14 cellular contexts compared by ENCODE assay signal in genomic region chr14:99286761-99287160, GRCh38. TPM values are rescaled to one million over a fixed set of nuclear protein-coding genes. Genes with fewer than 3 reads are reported as not detected.
A peak's percentile ranks its signal among the peaks of the same experiment; 100 is the strongest.
DNase-seq lines count a peak whose midpoint lies in the region; ATAC-seq, FAIRE-seq and TF ChIP-seq lines count a peak whose summit lies in the region.
"Had no signal": no experiment of that assay in that cellular context is flagged by ENCODE, and none has a peak within 500 bp of the region (broad histone marks: within the 10 kb centered on the region; RNA-seq: fewer than 3 reads in every experiment).

No MANE protein-coding gene starts in this region.

- no peaks in the 10 kb centered on the region for H3K27me3 ChIP-seq in CD8-positive, alpha-beta memory T cell (ENCODE audit: insufficient read depth, low read length, poor library complexity, severe bottlenecking)
- no peaks in the 10 kb centered on the region for H3K27me3 ChIP-seq in MM.1S (replicated peaks; ENCODE audit: insufficient read depth, low read length)

- peak overlapping the region; percentile 58 for H2AFZ ChIP-seq in MM.1S (ENCODE audit: low read length)

- peak overlapping the region; percentile 77 to 96 (median 89) for H3K27ac Mint-ChIP-seq in CD8-positive, alpha-beta memory T cell
- H3K27ac Mint-ChIP-seq: nephron progenitor cell had no signal

- H3K36me3 ChIP-seq in CD8-positive, alpha-beta memory T cell (ENCODE audit: insufficient read depth, low read length) = no peaks in the 10 kb centered on the region
- no peaks in the 10 kb centered on the region for H3K36me3 ChIP-seq in MM.1S (replicated peaks; ENCODE audit: insufficient read depth, low read length)

- POLR2A ChIA-PET in CD8-positive, alpha-beta memory T cell (lab: Charles Lee) = interaction anchor here (1.0 to 1.4 kb wide), 3 partner anchors 8 to 18 kb away, joined by 3 to 6 read pairs (median 5); partner anchors contain the start of gene BCL11B

- peak overlapping the region; percentile 69; the same call in 1 of the 2 replicates for H3K4me2 ChIP-seq in MM.1S (ENCODE audit: low read depth, low read length)

- TF ChIP-seq POLR2A in H54 (IDR thresholded peaks at IDR 0.05; ENCODE audit: low read depth, low read length) = no peak

- CTCF ChIA-PET in CD8-positive, alpha-beta memory T cell (lab: Charles Lee) = interaction anchor here (1.0 to 2.8 kb wide), 3 partner anchors 11 to 129 kb away, joined by 3 to 23 read pairs (median 9); no protein-coding TSS in a partner anchor

- no peaks in the 10 kb centered on the region for H3K9me2 ChIP-seq in MM.1S (replicated peaks; ENCODE audit: insufficient read depth, low read length)

- H3K4me1 Mint-ChIP-seq in CD8-positive, alpha-beta memory T cell = peaks cover 30 to 39% (median 35%) of the 10 kb centered on the region in 3 donors
- H3K4me1 Mint-ChIP-seq: CD14-positive monocyte had no signal

- FAIRE-seq in H54 (lab: Jason Lieb, UNC) = no peak
- FAIRE-seq: endothelial cell of umbilical vein, HTR-8/SVneo had no signal

- no peak for TF ChIP-seq CTCF in MM.1S (IDR thresholded peaks at IDR 0.05; ENCODE audit: low read length)

- H3K4me3 ChIP-seq in CD8-positive, alpha-beta memory T cell (ENCODE audit: low read length) = peak overlapping the region; percentile 37
- H3K4me3 ChIP-seq in MM.1S (ENCODE audit: low read length) = peak overlapping the region; percentile 28; the same call in 1 of the 2 replicates

- no peaks in the 10 kb centered on the region for H3K79me2 ChIP-seq in MM.1S (ENCODE audit: low read length)

- H3K4me1 ChIP-seq in CD8-positive, alpha-beta memory T cell (ENCODE audit: insufficient read depth, low read length) = peaks cover 13% of the 10 kb centered on the region
- H3K4me1 ChIP-seq in MM.1S (ENCODE audit: low read length) = no peaks in the 10 kb centered on the region

- no peaks in the 10 kb centered on the region for H3K9me3 ChIP-seq in CD8-positive, alpha-beta memory T cell (ENCODE audit: low read length)
- H3K9me3 ChIP-seq in MM.1S (replicated peaks; ENCODE audit: insufficient read depth, low read length) = no peaks in the 10 kb centered on the region

- H4K20me1 ChIP-seq in MM.1S (ENCODE audit: insufficient read depth, low read length) = no peaks in the 10 kb centered on the region

- DNase-seq in CD8-positive, alpha-beta memory T cell = no peak
- peak; percentile 31 for DNase-seq in MM.1S
- no peak for DNase-seq in NCI-H446 treated with DMSO at 0.1 percent for 48 hours (lab: John Stamatoyannopoulos, UW)
- DNase-seq in H54 (ENCODE audit: insufficient read length, low spot score) = no peak
- DNase-seq in substantia nigra (lab: John Stamatoyannopoulos, UW) = no peak
- DNase-seq: activated CD4-positive, CD25-positive, alpha-beta regulatory T cell; NCI-H2029 treated with DMSO at 0.1 percent for 48 hours; nephron progenitor cell had no signal

- H3F3A ChIP-seq in MM.1S (ENCODE audit: insufficient read depth, low read length) = no peaks in the 10 kb centered on the region; the same call in 1 of the 2 replicates

- H3K36me3 Mint-ChIP-seq in CD8-positive, alpha-beta memory T cell = peaks cover 0 to 5% (median 4%) of the 10 kb centered on the region in 3 donors
- H3K36me3 Mint-ChIP-seq: CD14-positive monocyte had no signal

- H3K27ac ChIP-seq in CD8-positive, alpha-beta memory T cell (ENCODE audit: low read depth, low read length) = peak overlapping the region; percentile 43
- H3K27ac ChIP-seq in MM.1S (ENCODE audit: low read length) (peak overlapping the region; percentile 50; the same call in 1 of the 2 replicates), substantia nigra (ENCODE audit: low read depth, low read length, poor library complexity, severe bottlenecking) (no peak overlapping the region)

- H3K9ac ChIP-seq in MM.1S (ENCODE audit: low read length) = peak overlapping the region; percentile 33; the same call in 1 of the 2 replicates

- H3K4me3 Mint-ChIP-seq in CD8-positive, alpha-beta memory T cell = peak overlapping the region; percentile 75 to 96 (median 85)
- H3K4me3 Mint-ChIP-seq: CD14-positive monocyte, nephron progenitor cell had no signal

- no peaks in the 10 kb centered on the region for H3K9me3 Mint-ChIP-seq in CD8-positive, alpha-beta memory T cell
- H3K9me3 Mint-ChIP-seq: nephron progenitor cell had no signal

- peaks cover 2 to 3% of the 10 kb centered on the region in 2 donors for H3K27me3 Mint-ChIP-seq in CD8-positive, alpha-beta memory T cell

- ATAC-seq in GM19025 (IDR thresholded peaks at IDR 0.05; ENCODE audit: low read depth, unreplicated experiment) (peak; percentile 45), HG02852 (IDR thresholded peaks at IDR 0.05; ENCODE audit: unreplicated experiment) (peak; percentile 56), HG03571 (IDR thresholded peaks at IDR 0.05; ENCODE audit: unreplicated experiment) (no peak)

RNA-seq across cellular contexts. Expression of gene BCL11B, which starts 14.8 kb away (rescaled TPM):
- 10 to 100 TPM; 42.0 to 42.5 TPM for total RNA-seq in CD8-positive, alpha-beta memory T cell
- 9.7 TPM for polyA plus RNA-seq in CD8-positive, alpha-beta memory T cell
- polyA plus RNA-seq: CD14-positive monocyte had no signal
